8 cellular contexts compared by ENCODE assay signal in genomic region chr3:36944641-36945270, GRCh38. TPM values are rescaled to one million over a fixed set of nuclear protein-coding genes. Genes with fewer than 3 reads are reported as not detected.
DNase-seq lines count a peak whose midpoint lies in the region; ATAC-seq and TF ChIP-seq lines count a peak whose summit lies in the region.

TSS of gene TRANK1 (minus strand) at chr3:36945054. CDS start at chr3:36944809, 245 bp downstream.

- peak within 1 kb of the TSS; percentile 46 for H3K4ac ChIP-seq in neuronal stem cell (ENCODE audit: low read length)

- H3K79me1 ChIP-seq in neuronal stem cell (ENCODE audit: low read depth, low read length), result peaks cover 3% of the 10 kb centered on the region

- peak within 1 kb of the TSS; percentile 95 for H3K9ac ChIP-seq in neuronal stem cell (ENCODE audit: low read depth, low read length, poor library complexity)

- peak within 1 kb of the TSS; percentile 99 for H4K8ac ChIP-seq in neuronal stem cell (ENCODE audit: low read depth, low read length)

- peak within 1 kb of the TSS; percentile 87 for H2BK12ac ChIP-seq in neuronal stem cell (ENCODE audit: low read length)

- H3K23ac ChIP-seq in neuronal stem cell (ENCODE audit: low read depth, low read length, poor library complexity), result peak within 1 kb of the TSS; percentile 77

- H2AK5ac ChIP-seq in neuronal stem cell (ENCODE audit: low read depth, low read length), result peak within 1 kb of the TSS; percentile 72

- H2BK5ac ChIP-seq in neuronal stem cell (ENCODE audit: low read length), result peak within 1 kb of the TSS; percentile 54

- peak within 1 kb of the TSS; percentile 39 for H4K91ac ChIP-seq in neuronal stem cell (ENCODE audit: low read depth, low read length, poor library complexity)

- POLR2A ChIA-PET in HEK293T (lab: Yijun Ruan, JAX), result no interaction called here

- no peak for TF ChIP-seq CTCF in foreskin fibroblast (IDR thresholded peaks at IDR 0.05; ENCODE audit: low read depth, low read length)

- DNase-seq in NCI-H748 treated with DMSO at 0.1 percent for 48 hours (lab: John Stamatoyannopoulos, UW) (peak; percentile 3), foreskin fibroblast (peak; percentile 41 to 74), neuronal stem cell (ENCODE audit: low spot score) (no peak), stromal cell of bone marrow (ENCODE audit: low read depth) (peak; percentile 54), HEK293T (ENCODE audit: extremely low spot score) (no peak)
- peak; percentile 62 to 69 for DNase-seq in activated T-helper 1 cell treated with anti-CD3 and anti-CD28 coated beads, Interleukin-2, amount 50 U/mL, for 16 hours (ENCODE audit: low read depth in 1 of 2, low spot score in 1 of 2)

- H2BK15ac ChIP-seq in neuronal stem cell (ENCODE audit: low read length), result peak within 1 kb of the TSS; percentile 99

- WGBS in neuronal stem cell (ENCODE audit: extremely low coverage in 2 of 2, insufficient read length in 2 of 2, insufficient replicate concordance in 1 of 2), 2 donors, result no CpG with 5 or more reads among the region's 68 CpGs

- peak within 1 kb of the TSS; percentile 98 for H3K18ac ChIP-seq in neuronal stem cell (ENCODE audit: low read length)

- peaks cover 3 to 11% (median 3%) of the 10 kb centered on the region in 3 experiments for H3K27me3 ChIP-seq in neuronal stem cell (ENCODE audit: control insufficient read depth in 3 of 3, insufficient read depth in 3 of 3, low read depth in 1 of 3, low read length in 3 of 3)

- peak within 1 kb of the TSS; percentile 77 for H3K14ac ChIP-seq in neuronal stem cell (ENCODE audit: low read length)

- no peak within 1 kb of the TSS for H3K27ac ChIP-seq in neuronal stem cell (replicated peaks; ENCODE audit: low read length)

- ATAC-seq in GM18498 (IDR thresholded peaks at IDR 0.05; ENCODE audit: unreplicated experiment), result peak; percentile 74
- ATAC-seq in HG02763 (IDR thresholded peaks at IDR 0.05; ENCODE audit: unreplicated experiment), result peak; percentile 63

- H2AFZ ChIP-seq in neuronal stem cell (ENCODE audit: low read length), result peak within 1 kb of the TSS; percentile 80

- H3K36me3 ChIP-seq in neuronal stem cell (replicated peaks in 1 of 2; ENCODE audit: control insufficient read depth in 2 of 2, insufficient read depth in 2 of 2, low read length in 2 of 2), result no peaks in the 10 kb centered on the region

- CTCF ChIA-PET in HEK293T (lab: Yijun Ruan, JAX), result no interaction called here

- H3K4me2 ChIP-seq in neuronal stem cell (ENCODE audit: insufficient read depth, low read length, poor library complexity, severe bottlenecking), result peak within 1 kb of the TSS; percentile 83

- peaks cover 0 to 5% of the 10 kb centered on the region in 2 donors for H3K4me1 ChIP-seq in neuronal stem cell (ENCODE audit: control insufficient read depth in 2 of 2, insufficient read depth in 1 of 2, low read depth in 1 of 2, low read length in 2 of 2)

- peak within 1 kb of the TSS; percentile 92 for H2BK120ac ChIP-seq in neuronal stem cell (ENCODE audit: low read depth, low read length)

- H3K9me3 ChIP-seq in neuronal stem cell (replicated peaks in 1 of 2; ENCODE audit: control insufficient read depth in 2 of 2, insufficient read depth in 1 of 2, low read depth in 1 of 2, low read length in 2 of 2), result peaks cover 10 to 21% of the 10 kb centered on the region in 2 donors

- H3K4me3 ChIP-seq in foreskin fibroblast (ENCODE audit: low read depth in 1 of 2, low read length in 2 of 2) (peak within 1 kb of the TSS; percentile 50 to 74), neuronal stem cell (ENCODE audit: low read length in 2 of 2) (peak within 1 kb of the TSS in 1 of 2 donors; percentile 79)

TF ChIP-seq in HEK293T, 16 proteins besides CTCF, POLR2A, EP300 and RAD21:
- no peak for TF ChIP-seq CTBP1 (IDR thresholded peaks at IDR 0.05; ENCODE audit: borderline replicate concordance)
- no peak for TF ChIP-seq HDGF (IDR thresholded peaks at IDR 0.05; ENCODE audit: borderline replicate concordance)
- TF ChIP-seq FOXK2 (IDR thresholded peaks at IDR 0.05), result no peak
- TF ChIP-seq ARNT (IDR thresholded peaks at IDR 0.05), result no peak
- no peak for TF ChIP-seq LEF1 (IDR thresholded peaks at IDR 0.05; ENCODE audit: borderline replicate concordance)
- TF ChIP-seq SP1 (IDR thresholded peaks at IDR 0.05), result no peak
- TF ChIP-seq FOXM1 (IDR thresholded peaks at IDR 0.05; ENCODE audit: borderline replicate concordance), result no peak
- no peak for TF ChIP-seq ELF4 (IDR thresholded peaks at IDR 0.05)
- TF ChIP-seq SUZ12 (IDR thresholded peaks at IDR 0.05), result no peak
- no peak for TF ChIP-seq L3MBTL2 (conservative IDR thresholded peaks at IDR 0.05)
- TF ChIP-seq FOXA1 (IDR thresholded peaks at IDR 0.05), result no peak

RNA-seq across cellular contexts. Expression of gene TRANK1, which starts in this region (rescaled TPM):
- polyA plus RNA-seq in neuronal stem cell (2013, experiment 1 of 2), result 3.2 TPM
- 3.3 TPM for polyA plus RNA-seq in neuronal stem cell (2013, experiment 2 of 2)

Comparison
In these comparisons a context has a peak if more than half of its experiments do, and no peak if none do; other contexts are left out.
1. DNase-seq: peak in NCI-H748 treated with DMSO at 0.1 percent for 48 hours (single experiment), activated T-helper 1 cell treated with anti-CD3 and anti-CD28 coated beads, Interleukin-2, amount 50 U/mL, for 16 hours (2 of 2), foreskin fibroblast (2 of 2) and stromal cell of bone marrow (single experiment); none in neuronal stem cell (single experiment) and HEK293T (single experiment).